Comparison of ENCODE assay signal across 2 cellular contexts in the genomic region with DNA sequence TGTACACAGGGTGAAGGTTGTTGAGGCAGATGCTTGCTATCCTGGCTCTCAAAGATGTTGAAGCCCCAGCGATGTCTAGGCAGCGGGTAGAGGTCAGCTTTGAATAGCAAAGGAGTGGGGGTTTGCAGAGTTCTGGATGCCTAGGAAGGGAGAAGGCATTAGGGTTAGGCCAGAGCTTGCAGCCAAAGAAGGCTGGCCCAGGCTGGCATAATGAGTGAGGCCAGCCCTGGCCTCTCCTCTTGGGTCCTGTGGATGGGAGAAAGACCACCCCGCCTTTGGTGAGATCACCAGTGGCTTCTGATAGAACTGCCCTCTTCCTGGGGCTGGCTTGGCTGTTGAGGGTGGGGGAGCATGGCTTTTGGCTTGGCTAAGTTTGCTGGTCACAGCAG.
TF ChIP-seq lines count a peak whose summit lies in the region.

No MANE protein-coding gene starts in this region.

TF ChIP-seq in HepG2, 621 proteins besides CTCF, POLR2A, EP300 and RAD21:
- TF ChIP-seq, protein P1, sequence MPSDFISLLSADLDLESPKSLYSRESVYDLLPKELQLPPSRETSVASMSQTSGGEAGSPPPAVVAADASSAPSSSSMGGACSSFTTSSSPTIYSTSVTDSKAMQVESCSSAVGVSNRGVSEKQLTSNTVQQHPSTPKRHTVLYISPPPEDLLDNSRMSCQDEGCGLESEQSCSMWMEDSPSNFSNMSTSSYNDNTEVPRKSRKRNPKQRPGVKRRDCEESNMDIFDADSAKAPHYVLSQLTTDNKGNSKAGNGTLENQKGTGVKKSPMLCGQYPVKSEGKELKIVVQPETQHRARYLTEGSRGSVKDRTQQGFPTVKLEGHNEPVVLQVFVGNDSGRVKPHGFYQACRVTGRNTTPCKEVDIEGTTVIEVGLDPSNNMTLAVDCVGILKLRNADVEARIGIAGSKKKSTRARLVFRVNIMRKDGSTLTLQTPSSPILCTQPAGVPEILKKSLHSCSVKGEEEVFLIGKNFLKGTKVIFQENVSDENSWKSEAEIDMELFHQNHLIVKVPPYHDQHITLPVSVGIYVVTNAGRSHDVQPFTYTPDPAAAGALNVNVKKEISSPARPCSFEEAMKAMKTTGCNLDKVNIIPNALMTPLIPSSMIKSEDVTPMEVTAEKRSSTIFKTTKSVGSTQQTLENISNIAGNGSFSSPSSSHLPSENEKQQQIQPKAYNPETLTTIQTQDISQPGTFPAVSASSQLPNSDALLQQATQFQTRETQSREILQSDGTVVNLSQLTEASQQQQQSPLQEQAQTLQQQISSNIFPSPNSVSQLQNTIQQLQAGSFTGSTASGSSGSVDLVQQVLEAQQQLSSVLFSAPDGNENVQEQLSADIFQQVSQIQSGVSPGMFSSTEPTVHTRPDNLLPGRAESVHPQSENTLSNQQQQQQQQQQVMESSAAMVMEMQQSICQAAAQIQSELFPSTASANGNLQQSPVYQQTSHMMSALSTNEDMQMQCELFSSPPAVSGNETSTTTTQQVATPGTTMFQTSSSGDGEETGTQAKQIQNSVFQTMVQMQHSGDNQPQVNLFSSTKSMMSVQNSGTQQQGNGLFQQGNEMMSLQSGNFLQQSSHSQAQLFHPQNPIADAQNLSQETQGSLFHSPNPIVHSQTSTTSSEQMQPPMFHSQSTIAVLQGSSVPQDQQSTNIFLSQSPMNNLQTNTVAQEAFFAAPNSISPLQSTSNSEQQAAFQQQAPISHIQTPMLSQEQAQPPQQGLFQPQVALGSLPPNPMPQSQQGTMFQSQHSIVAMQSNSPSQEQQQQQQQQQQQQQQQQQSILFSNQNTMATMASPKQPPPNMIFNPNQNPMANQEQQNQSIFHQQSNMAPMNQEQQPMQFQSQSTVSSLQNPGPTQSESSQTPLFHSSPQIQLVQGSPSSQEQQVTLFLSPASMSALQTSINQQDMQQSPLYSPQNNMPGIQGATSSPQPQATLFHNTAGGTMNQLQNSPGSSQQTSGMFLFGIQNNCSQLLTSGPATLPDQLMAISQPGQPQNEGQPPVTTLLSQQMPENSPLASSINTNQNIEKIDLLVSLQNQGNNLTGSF (CRISPR knock-in tag; IDR thresholded peaks at IDR 0.05), result 0 out of 2 replicates have a peak, but pooled peaks have one; percentile 14
- TF ChIP-seq, protein P2, sequence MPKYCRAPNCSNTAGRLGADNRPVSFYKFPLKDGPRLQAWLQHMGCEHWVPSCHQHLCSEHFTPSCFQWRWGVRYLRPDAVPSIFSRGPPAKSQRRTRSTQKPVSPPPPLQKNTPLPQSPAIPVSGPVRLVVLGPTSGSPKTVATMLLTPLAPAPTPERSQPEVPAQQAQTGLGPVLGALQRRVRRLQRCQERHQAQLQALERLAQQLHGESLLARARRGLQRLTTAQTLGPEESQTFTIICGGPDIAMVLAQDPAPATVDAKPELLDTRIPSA (CRISPR knock-in tag; IDR thresholded peaks at IDR 0.05; ENCODE audit: borderline replicate concordance), result no peak
- no peak for TF ChIP-seq ZNF20 (CRISPR knock-in tag; IDR thresholded peaks at IDR 0.05)
TF ChIP-seq in HepG2: peak in this region for 1.

TF ChIP-seq in H1, 55 proteins besides CTCF, POLR2A, EP300 and RAD21:
- TF ChIP-seq RFX5 (IDR thresholded peaks at IDR 0.05; ENCODE audit: borderline replicate concordance, low read depth, low read length), result no peak
- TF ChIP-seq HDAC2 (IDR thresholded peaks at IDR 0.05; ENCODE audit: borderline replicate concordance in 1 of 2, low read depth in 2 of 2, low read length in 2 of 2), result no peak
- no peak for TF ChIP-seq KDM5A (IDR thresholded peaks at IDR 0.05; ENCODE audit: low read length)
- TF ChIP-seq, protein P3, sequence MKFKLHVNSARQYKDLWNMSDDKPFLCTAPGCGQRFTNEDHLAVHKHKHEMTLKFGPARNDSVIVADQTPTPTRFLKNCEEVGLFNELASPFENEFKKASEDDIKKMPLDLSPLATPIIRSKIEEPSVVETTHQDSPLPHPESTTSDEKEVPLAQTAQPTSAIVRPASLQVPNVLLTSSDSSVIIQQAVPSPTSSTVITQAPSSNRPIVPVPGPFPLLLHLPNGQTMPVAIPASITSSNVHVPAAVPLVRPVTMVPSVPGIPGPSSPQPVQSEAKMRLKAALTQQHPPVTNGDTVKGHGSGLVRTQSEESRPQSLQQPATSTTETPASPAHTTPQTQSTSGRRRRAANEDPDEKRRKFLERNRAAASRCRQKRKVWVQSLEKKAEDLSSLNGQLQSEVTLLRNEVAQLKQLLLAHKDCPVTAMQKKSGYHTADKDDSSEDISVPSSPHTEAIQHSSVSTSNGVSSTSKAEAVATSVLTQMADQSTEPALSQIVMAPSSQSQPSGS (IDR thresholded peaks at IDR 0.05; ENCODE audit: low read length), result no peak
- no peak for TF ChIP-seq BACH1 (IDR thresholded peaks at IDR 0.05; ENCODE audit: low read length)
- TF ChIP-seq MAFK (IDR thresholded peaks at IDR 0.05; ENCODE audit: low read depth, low read length), result no peak
- TF ChIP-seq GTF2F1 (IDR thresholded peaks at IDR 0.05; ENCODE audit: borderline replicate concordance, low read depth, low read length), result no peak
- no peak for TF ChIP-seq SP4 (IDR thresholded peaks at IDR 0.05; ENCODE audit: low read length)
- no peak for TF ChIP-seq POLR2AphosphoS5 (IDR thresholded peaks at IDR 0.05; ENCODE audit: low read depth, low read length)
- TF ChIP-seq BCL11A (IDR thresholded peaks at IDR 0.05; ENCODE audit: low read depth in 2 of 2, low read length in 2 of 2), result no peak
- TF ChIP-seq CBX8 (IDR thresholded peaks at IDR 0.05; ENCODE audit: borderline replicate concordance, low read depth, low read length), result no peak
- no peak for TF ChIP-seq TAF1 (IDR thresholded peaks at IDR 0.05; ENCODE audit: low read depth, low read length)
- no peak for TF ChIP-seq SP1 (IDR thresholded peaks at IDR 0.05; ENCODE audit: low read depth, low read length)
